1 cellular context compared by ENCODE assay signal in the genomic region with DNA sequence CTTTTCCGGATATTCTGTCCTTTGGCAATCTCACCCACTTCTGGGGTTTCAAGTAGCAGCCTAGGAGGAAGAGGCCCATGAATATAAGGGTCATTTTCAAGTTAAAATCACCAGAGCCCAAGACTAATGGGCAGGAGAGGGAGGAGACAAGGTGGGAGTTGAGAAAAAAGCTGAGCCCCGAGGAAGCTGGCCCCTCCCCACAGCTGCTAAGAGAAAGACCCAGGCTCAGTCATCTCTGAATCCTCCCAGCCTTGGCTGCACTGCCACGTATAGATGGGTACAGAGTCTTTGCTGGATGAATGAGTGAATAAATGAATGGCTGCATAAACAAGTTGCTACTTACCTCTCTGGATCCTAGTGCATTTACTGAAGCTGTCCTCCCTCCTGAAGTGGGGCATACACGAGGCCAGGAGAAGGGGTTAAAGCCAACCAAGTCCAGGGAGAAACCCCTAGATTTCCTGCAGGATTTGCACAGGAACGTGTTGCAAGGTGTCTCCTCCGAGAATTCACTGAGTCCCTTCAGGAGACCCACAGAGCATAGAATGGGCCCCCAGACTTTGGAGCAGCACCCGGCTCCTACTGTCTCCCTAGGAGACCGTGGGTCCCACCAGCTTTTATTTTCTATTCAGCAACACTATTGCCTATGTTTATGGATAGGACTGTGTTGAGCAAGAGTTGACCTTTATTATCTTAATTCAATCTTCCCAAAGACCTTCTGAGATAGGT.
TF ChIP-seq lines count a peak whose summit lies in the region.

No MANE protein-coding gene starts in this region.

TF ChIP-seq in SK-N-SH, 30 proteins besides CTCF, POLR2A, EP300 and RAD21 (continued from another document):
- TF ChIP-seq RXRA (IDR thresholded peaks at IDR 0.05; ENCODE audit: borderline replicate concordance, low read depth): no peak
- TF ChIP-seq TCF12 (IDR thresholded peaks at IDR 0.05): no peak
- no peak for TF ChIP-seq RCOR1 (IDR thresholded peaks at IDR 0.05; ENCODE audit: low read length)
- no peak for TF ChIP-seq JUND (IDR thresholded peaks at IDR 0.05)
- no peak for TF ChIP-seq FOXM1 (IDR thresholded peaks at IDR 0.05; ENCODE audit: low read depth)
- TF ChIP-seq, protein P1, sequence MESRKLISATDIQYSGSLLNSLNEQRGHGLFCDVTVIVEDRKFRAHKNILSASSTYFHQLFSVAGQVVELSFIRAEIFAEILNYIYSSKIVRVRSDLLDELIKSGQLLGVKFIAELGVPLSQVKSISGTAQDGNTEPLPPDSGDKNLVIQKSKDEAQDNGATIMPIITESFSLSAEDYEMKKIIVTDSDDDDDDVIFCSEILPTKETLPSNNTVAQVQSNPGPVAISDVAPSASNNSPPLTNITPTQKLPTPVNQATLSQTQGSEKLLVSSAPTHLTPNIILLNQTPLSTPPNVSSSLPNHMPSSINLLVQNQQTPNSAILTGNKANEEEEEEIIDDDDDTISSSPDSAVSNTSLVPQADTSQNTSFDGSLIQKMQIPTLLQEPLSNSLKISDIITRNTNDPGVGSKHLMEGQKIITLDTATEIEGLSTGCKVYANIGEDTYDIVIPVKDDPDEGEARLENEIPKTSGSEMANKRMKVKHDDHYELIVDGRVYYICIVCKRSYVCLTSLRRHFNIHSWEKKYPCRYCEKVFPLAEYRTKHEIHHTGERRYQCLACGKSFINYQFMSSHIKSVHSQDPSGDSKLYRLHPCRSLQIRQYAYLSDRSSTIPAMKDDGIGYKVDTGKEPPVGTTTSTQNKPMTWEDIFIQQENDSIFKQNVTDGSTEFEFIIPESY (IDR thresholded peaks at IDR 0.05; ENCODE audit: borderline replicate concordance, low read depth): no peak
- no peak for TF ChIP-seq TAF1 (IDR thresholded peaks at IDR 0.05; ENCODE audit: borderline replicate concordance, low read depth, low read length)
- no peak for TF ChIP-seq FOXJ3 (CRISPR knock-in tag; IDR thresholded peaks at IDR 0.05)
- TF ChIP-seq NFIC (IDR thresholded peaks at IDR 0.05; ENCODE audit: borderline replicate concordance): no peak
- TF ChIP-seq, protein P2, sequence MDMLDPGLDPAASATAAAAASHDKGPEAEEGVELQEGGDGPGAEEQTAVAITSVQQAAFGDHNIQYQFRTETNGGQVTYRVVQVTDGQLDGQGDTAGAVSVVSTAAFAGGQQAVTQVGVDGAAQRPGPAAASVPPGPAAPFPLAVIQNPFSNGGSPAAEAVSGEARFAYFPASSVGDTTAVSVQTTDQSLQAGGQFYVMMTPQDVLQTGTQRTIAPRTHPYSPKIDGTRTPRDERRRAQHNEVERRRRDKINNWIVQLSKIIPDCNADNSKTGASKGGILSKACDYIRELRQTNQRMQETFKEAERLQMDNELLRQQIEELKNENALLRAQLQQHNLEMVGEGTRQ (IDR thresholded peaks at IDR 0.05; ENCODE audit: borderline replicate concordance, low read depth, low read length): no peak
- TF ChIP-seq SIN3A (IDR thresholded peaks at IDR 0.05; ENCODE audit: borderline replicate concordance, low read depth, low read length): no peak
